ENCODE assay signal across 13 cellular contexts in genomic region chr12:116236986-116237385, GRCh38. TPM values are rescaled to one million over a fixed set of nuclear protein-coding genes. Genes with fewer than 3 reads are reported as not detected.
DNase-seq lines count a peak whose midpoint lies in the region; ATAC-seq and FAIRE-seq lines count a peak whose summit lies in the region.
"Had no signal": no experiment of that assay in that cellular context is flagged by ENCODE, and none has a peak within 500 bp of the region (broad histone marks: within the 10 kb centered on the region; RNA-seq: fewer than 3 reads in every experiment).

No MANE protein-coding gene starts in this region.

- peak; percentile 14 for DNase-seq in AG20443 (ENCODE audit: low spot score)
- peak; percentile 35 for DNase-seq in GM23248
- DNase-seq in activated naive CD8-positive, alpha-beta T cell treated with anti-CD3 and anti-CD28 coated beads, Interleukin-2, amount 10 ng/mL, durations not matched to agents 7 days and 5 days = no peak
- no peak for DNase-seq in mesenchymal stem cell
- DNase-seq in HTR-8/SVneo (ENCODE audit: insufficient read length, low spot score) = no peak
- DNase-seq in activated gamma-delta T cell treated with Interleukin-2 at 50 U/mL for 16 hours = no peak
- DNase-seq in activated gamma-delta T cell (lab: John Stamatoyannopoulos, UW) = no peak
- DNase-seq in NCI-H510A (lab: John Stamatoyannopoulos, UW) = no peak
- DNase-seq: MM.1S; NCI-H345; stimulated activated CD4-positive, alpha-beta T cell treated with anti-CD3 and anti-CD28 coated beads, Interleukin-4, amount 100 ng/mL, for 1 hour had no signal

- POLR2A ChIA-PET in activated naive CD8-positive, alpha-beta T cell treated with anti-CD3 and anti-CD28 coated beads, Interleukin-2, amount 10 ng/mL, durations not matched to agents 7 days and 5 days (lab: Charles Lee) = no interaction called here

- no peak overlapping the region for H2BK5ac ChIP-seq in mesenchymal stem cell (ENCODE audit: low read depth, low read length, poor library complexity, severe bottlenecking)

- peaks cover 11% of the 10 kb centered on the region for H3K36me3 Mint-ChIP-seq in activated naive CD8-positive, alpha-beta T cell treated with anti-CD3 and anti-CD28 coated beads, Interleukin-2, amount 10 ng/mL, durations not matched to agents 7 days and 5 days

- no peaks in the 10 kb centered on the region for H3K9me2 ChIP-seq in GM23248 (ENCODE audit: insufficient read depth)

- H2AFZ ChIP-seq in GM23248 = no peak overlapping the region
- no peak overlapping the region for H2AFZ ChIP-seq in mesenchymal stem cell (ENCODE audit: low read depth, low read length)

- H2BK15ac ChIP-seq in mesenchymal stem cell (ENCODE audit: low read depth, poor library complexity, severe bottlenecking) = no peak overlapping the region

- H3K79me2 ChIP-seq in GM23248 (ENCODE audit: insufficient read depth) = peaks cover 100% of the 10 kb centered on the region

- H3F3A ChIP-seq in GM23248 (ENCODE audit: insufficient read depth) = no peaks in the 10 kb centered on the region

- in situ Hi-C loops in GM23248 (cut with MboI) = loop anchor here (25.0 kb wide), 1 partner anchor 225 kb away; no protein-coding TSS in a partner anchor

- H2BK12ac ChIP-seq in mesenchymal stem cell (ENCODE audit: low read length in 2 of 2) = no peak overlapping the region

- H3K9me3 Mint-ChIP-seq in activated naive CD8-positive, alpha-beta T cell treated with anti-CD3 and anti-CD28 coated beads, Interleukin-2, amount 10 ng/mL, durations not matched to agents 7 days and 5 days = no peaks in the 10 kb centered on the region
- H3K9me3 Mint-ChIP-seq: stimulated activated naive CD8-positive, alpha-beta T cell treated with anti-CD3 and anti-CD28 coated beads, Interleukin-15, Interleukin-2, amounts not matched to agents 100 ng/mL and 50 ng/mL, for 24 hours had no signal

- no peak overlapping the region for H3K27ac ChIP-seq in GM23248
- no peak overlapping the region for H3K27ac ChIP-seq in mesenchymal stem cell (ENCODE audit: low read length, poor library complexity, severe bottlenecking)

- H3K4me3 ChIP-seq in GM23248 = no peak overlapping the region
- H3K4me3 ChIP-seq in mesenchymal stem cell (ENCODE audit: insufficient read depth in 1 of 2, low read depth in 1 of 2, low read length in 2 of 2) = peak overlapping the region in 1 of 2 experiments; percentile 30

- H3K9me3 ChIP-seq in GM23248 (ENCODE audit: low read depth) (no peaks in the 10 kb centered on the region), mesenchymal stem cell (ENCODE audit: control insufficient read depth, low read length) (no peaks in the 10 kb centered on the region)

- no peak overlapping the region for H4K91ac ChIP-seq in mesenchymal stem cell (ENCODE audit: low read length)

- peaks cover 45% of the 10 kb centered on the region for H4K20me1 ChIP-seq in GM23248 (ENCODE audit: insufficient read depth)

- no peak overlapping the region for H3K4ac ChIP-seq in mesenchymal stem cell (ENCODE audit: low read depth in 1 of 2, low read length in 2 of 2)

- H4K8ac ChIP-seq in mesenchymal stem cell (ENCODE audit: low read length) = no peak overlapping the region

- no peak overlapping the region for H2AK5ac ChIP-seq in mesenchymal stem cell (ENCODE audit: low read length, severe bottlenecking)

- no peak overlapping the region for H3K14ac ChIP-seq in mesenchymal stem cell (ENCODE audit: low read length in 2 of 2)

- no peak overlapping the region for H3K23ac ChIP-seq in mesenchymal stem cell (ENCODE audit: low read length in 2 of 2)

- FAIRE-seq in HTR-8/SVneo (lab: Jason Lieb, UNC) = no peak
- FAIRE-seq: bronchial epithelial cell had no signal

- ATAC-seq in activated naive CD8-positive, alpha-beta T cell treated with anti-CD3 and anti-CD28 coated beads, Interleukin-2, amount 10 ng/mL, durations not matched to agents 7 days and 5 days (ENCODE audit: low read depth) = no peak

- H2BK120ac ChIP-seq in mesenchymal stem cell (ENCODE audit: low read depth, low read length) = no peak overlapping the region

- peak overlapping the region; percentile 17 for H3K27ac Mint-ChIP-seq in activated naive CD8-positive, alpha-beta T cell treated with anti-CD3 and anti-CD28 coated beads, Interleukin-2, amount 10 ng/mL, durations not matched to agents 7 days and 5 days

- peaks cover 2% of the 10 kb centered on the region for H3K79me1 ChIP-seq in mesenchymal stem cell (replicated peaks; ENCODE audit: low read length, poor library complexity, severe bottlenecking)

- H3K27me3 Mint-ChIP-seq in activated naive CD8-positive, alpha-beta T cell treated with anti-CD3 and anti-CD28 coated beads, Interleukin-2, amount 10 ng/mL, durations not matched to agents 7 days and 5 days = no peaks in the 10 kb centered on the region
- H3K27me3 Mint-ChIP-seq: stimulated activated naive CD8-positive, alpha-beta T cell treated with anti-CD3 and anti-CD28 coated beads, Interleukin-15, Interleukin-2, amounts not matched to agents 100 ng/mL and 50 ng/mL, for 24 hours had no signal

- 11 to 14% methylated on average over 3 of the region's 3 CpGs for WGBS in GM23248 (ENCODE audit: low coverage in 1 of 2, low lambda C conversion rate in 2 of 2, missing lambda C conversion rate in 2 of 2), 2 experiments
- no CpG with 5 or more reads among the region's 3 CpGs for WGBS in mesenchymal stem cell

- no peaks in the 10 kb centered on the region for H3K36me3 ChIP-seq in GM23248 (ENCODE audit: low read depth)
- H3K36me3 ChIP-seq in mesenchymal stem cell (ENCODE audit: control insufficient read depth in 1 of 2, insufficient read depth in 2 of 2, low read depth in 1 of 2, low read length in 2 of 2) = peaks cover 0 to 6% of the 10 kb centered on the region in 2 experiments

- H3K9ac ChIP-seq in GM23248 = peak overlapping the region; percentile 17; the same call in 1 of the 2 replicates
- H3K9ac ChIP-seq in mesenchymal stem cell (ENCODE audit: low read length) = peak overlapping the region; percentile 69

- no peak overlapping the region for H3K18ac ChIP-seq in mesenchymal stem cell (ENCODE audit: low read depth in 1 of 2, low read length in 2 of 2)

- H3K4me2 ChIP-seq in GM23248 (ENCODE audit: unreplicated experiment) = peak overlapping the region; percentile 27
- H3K4me2 ChIP-seq in mesenchymal stem cell (ENCODE audit: low read length, poor library complexity, severe bottlenecking) = no peak overlapping the region

- no peak overlapping the region for H3K4me3 Mint-ChIP-seq in activated naive CD8-positive, alpha-beta T cell treated with anti-CD3 and anti-CD28 coated beads, Interleukin-2, amount 10 ng/mL, durations not matched to agents 7 days and 5 days
- H3K4me3 Mint-ChIP-seq: stimulated activated naive CD8-positive, alpha-beta T cell treated with anti-CD3 and anti-CD28 coated beads, Interleukin-15, Interleukin-2, amounts not matched to agents 100 ng/mL and 50 ng/mL, for 24 hours had no signal

- H3K27me3 ChIP-seq in GM23248 (replicated peaks; ENCODE audit: insufficient read depth) = no peaks in the 10 kb centered on the region
- no peaks in the 10 kb centered on the region for H3K27me3 ChIP-seq in mesenchymal stem cell (ENCODE audit: control insufficient read depth in 1 of 2, insufficient read depth in 1 of 2, low read length in 2 of 2)

- peaks cover 15% of the 10 kb centered on the region for H3K4me1 ChIP-seq in GM23248 (ENCODE audit: insufficient read depth)
- peaks cover 5% of the 10 kb centered on the region for H3K4me1 ChIP-seq in mesenchymal stem cell (ENCODE audit: control insufficient read depth, insufficient read depth, low read depth, low read length)

- H3K4me1 Mint-ChIP-seq in activated naive CD8-positive, alpha-beta T cell treated with anti-CD3 and anti-CD28 coated beads, Interleukin-2, amount 10 ng/mL, durations not matched to agents 7 days and 5 days = peaks cover 18% of the 10 kb centered on the region

RNA-seq across cellular contexts. Expression of gene MED13L, which starts 40.5 kb away (rescaled TPM):
- total RNA-seq in GM23248 (2014; rRNA removed; shearing (Covaris generic)) = 88.7 and 187 TPM in 2 replicates
- polyA plus RNA-seq in GM23248 (2016; fragmentation: Nextera tagmentation; extraction: Ambion mirVana) = 9.5 and 11.7 TPM in 2 replicates
- 100 to 1,000 TPM; 112 to 120 TPM for total RNA-seq in activated naive CD8-positive, alpha-beta T cell treated with anti-CD3 and anti-CD28 coated beads, Interleukin-2, amount 10 ng/mL, durations not matched to agents 7 days and 5 days
- 24.7 TPM for polyA plus RNA-seq in mesenchymal stem cell (2013, experiment 1 of 2)
- polyA plus RNA-seq in mesenchymal stem cell (2013, experiment 2 of 2) = 25.6 TPM

Comparison
In these comparisons a context has a peak if more than half of its experiments do, and no peak if none do; other contexts are left out.
1. DNase-seq: peak in AG20443 (single experiment) and GM23248 (single experiment); none in activated naive CD8-positive, alpha-beta T cell treated with anti-CD3 and anti-CD28 coated beads, Interleukin-2, amount 10 ng/mL, durations not matched to agents 7 days and 5 days (single experiment), mesenchymal stem cell (single experiment), HTR-8/SVneo (single experiment), activated gamma-delta T cell treated with Interleukin-2 at 50 U/mL for 16 hours (single experiment), activated gamma-delta T cell (single experiment) and NCI-H510A (single experiment).